Comparison of ENCODE assay signal across 14 cellular contexts in genomic region chr6:150765457-150765764, GRCh38.
A peak's percentile ranks its signal among the peaks of the same experiment; 100 is the strongest.
DNase-seq lines count a peak whose midpoint lies in the region; ATAC-seq and TF ChIP-seq lines count a peak whose summit lies in the region.
"Had no signal": no experiment of that assay in that cellular context is flagged by ENCODE, and none has a peak within 500 bp of the region (broad histone marks: within the 10 kb centered on the region; RNA-seq: fewer than 3 reads in every experiment).

No MANE protein-coding gene starts in this region.

- H3K9me3 Mint-ChIP-seq in natural killer cell: no peaks in the 10 kb centered on the region
- H3K9me3 Mint-ChIP-seq: activated CD4-positive, alpha-beta T cell treated with anti-CD3 and anti-CD28 coated beads, Interleukin-2, amount 10 ng/mL, durations not matched to agents 24 days and 14 days; natural killer cell treated with Interleukin-12 subunit alpha and Interleukin-12 subunit beta and Interleukin-15 and Interleukin-18, amount 100 ng/mL, for 72 hours had no signal

- ATAC-seq in GM18505 (IDR thresholded peaks at IDR 0.05; ENCODE audit: unreplicated experiment) (peak; percentile 92), GM21367 (IDR thresholded peaks at IDR 0.05; ENCODE audit: unreplicated experiment) (peak; percentile 87), HG03025 (IDR thresholded peaks at IDR 0.05; ENCODE audit: low FRiP score, unreplicated experiment) (peak; percentile 85), body of pancreas (no peak), natural killer cell (no peak)
- ATAC-seq: natural killer cell treated with Interleukin-12 subunit alpha and Interleukin-12 subunit beta and Interleukin-15 and Interleukin-18, amount 100 ng/mL, for 72 hours had no signal

- H3K4me3 ChIP-seq in SU-DHL-6 (ENCODE audit: insufficient read depth, low read length, poor library complexity, severe bottlenecking) (no peak overlapping the region), brain microvascular endothelial cell (ENCODE audit: low read depth, low read length) (no peak overlapping the region), body of pancreas (no peak overlapping the region)
- H3K4me3 ChIP-seq: BLaER1, SJSA1 had no signal

- H3F3A ChIP-seq in SU-DHL-6 (ENCODE audit: insufficient read depth): peaks cover 13% of the 10 kb centered on the region; the same call in 1 of the 2 replicates

- H3K79me2 ChIP-seq in SU-DHL-6 (ENCODE audit: insufficient read depth, low read length): no peaks in the 10 kb centered on the region

- H3K27me3 ChIP-seq in SU-DHL-6 (ENCODE audit: low read length): no peaks in the 10 kb centered on the region
- no peaks in the 10 kb centered on the region for H3K27me3 ChIP-seq in brain microvascular endothelial cell (replicated peaks)
- no peaks in the 10 kb centered on the region for H3K27me3 ChIP-seq in body of pancreas
- H3K27me3 ChIP-seq: BLaER1, SJSA1 had no signal

- peak overlapping the region; percentile 55 for H3K4me2 ChIP-seq in SU-DHL-6 (ENCODE audit: low read depth, low read length, poor library complexity, severe bottlenecking)
- H3K4me2 ChIP-seq: BLaER1 had no signal

- no peaks in the 10 kb centered on the region for H3K36me3 Mint-ChIP-seq in natural killer cell
- H3K36me3 Mint-ChIP-seq: activated naive CD8-positive, alpha-beta T cell; natural killer cell treated with Interleukin-12 subunit alpha and Interleukin-12 subunit beta and Interleukin-15 and Interleukin-18, amount 100 ng/mL, for 72 hours had no signal

- DNase-seq in brain microvascular endothelial cell (no peak), body of pancreas (no peak), retina (no peak), natural killer cell (no peak)
- DNase-seq: activated CD4-positive, alpha-beta T cell treated with anti-CD3 and anti-CD28 coated beads, Interleukin-2, amount 10 ng/mL, durations not matched to agents 24 days and 14 days; NCI-H2107 had no signal

- no peak overlapping the region for H2AFZ ChIP-seq in SU-DHL-6 (ENCODE audit: low read depth, low read length, severe bottlenecking)

- H3K9me3 ChIP-seq in SU-DHL-6 (ENCODE audit: insufficient read depth, low read length) (no peaks in the 10 kb centered on the region), body of pancreas (no peaks in the 10 kb centered on the region)
- H3K9me3 ChIP-seq: BLaER1, SJSA1 had no signal

- no peaks in the 10 kb centered on the region for H3K4me1 ChIP-seq in body of pancreas

- intact Hi-C loops in body of pancreas (cut with DNase I): no loop called here
- intact Hi-C loops in natural killer cell (cut with micrococcal nuclease): no loop called here

- H3K36me3 ChIP-seq in SU-DHL-6 (ENCODE audit: low read length) (no peaks in the 10 kb centered on the region), brain microvascular endothelial cell (replicated peaks) (no peaks in the 10 kb centered on the region), body of pancreas (replicated peaks in 1 of 2; ENCODE audit: insufficient read depth in 1 of 2, low read depth in 2 of 2) (no peaks in the 10 kb centered on the region)
- H3K36me3 ChIP-seq: BLaER1, SJSA1 had no signal

- no peak overlapping the region for H3K4me3 Mint-ChIP-seq in natural killer cell
- H3K4me3 Mint-ChIP-seq: activated CD4-positive, alpha-beta T cell treated with anti-CD3 and anti-CD28 coated beads, Interleukin-2, amount 10 ng/mL, durations not matched to agents 24 days and 14 days; activated naive CD8-positive, alpha-beta T cell; natural killer cell treated with Interleukin-12 subunit alpha and Interleukin-12 subunit beta and Interleukin-15 and Interleukin-18, amount 100 ng/mL, for 72 hours had no signal

- no peaks in the 10 kb centered on the region for H3K9me2 ChIP-seq in SU-DHL-6 (replicated peaks; ENCODE audit: insufficient read depth, low read length)

- no peak overlapping the region for H3K27ac Mint-ChIP-seq in natural killer cell
- H3K27ac Mint-ChIP-seq: activated CD4-positive, alpha-beta T cell treated with anti-CD3 and anti-CD28 coated beads, Interleukin-2, amount 10 ng/mL, durations not matched to agents 24 days and 14 days; activated naive CD8-positive, alpha-beta T cell; natural killer cell treated with Interleukin-12 subunit alpha and Interleukin-12 subunit beta and Interleukin-15 and Interleukin-18, amount 100 ng/mL, for 72 hours had no signal

- in situ Hi-C loops in brain microvascular endothelial cell (cut with HindIII; ENCODE audit: low pct_ligation_motif_present, low sequenced_read_pairs): no loop called here

- TF ChIP-seq CTCF in SU-DHL-6 (IDR thresholded peaks at IDR 0.05; ENCODE audit: insufficient read depth, low read length, poor library complexity, severe bottlenecking): no peak
- TF ChIP-seq CTCF in brain microvascular endothelial cell (IDR thresholded peaks at IDR 0.05; ENCODE audit: low read depth, low read length, missing control alignments): no peak
- TF ChIP-seq CTCF in body of pancreas (IDR thresholded peaks at IDR 0.05): no peak
- TF ChIP-seq CTCF in natural killer cell (IDR thresholded peaks at IDR 0.05): no peak

- peaks cover 0 to 7% of the 10 kb centered on the region in 2 donors for H3K27me3 Mint-ChIP-seq in natural killer cell (ENCODE audit: low read depth in 2 of 2)

- no peak for TF ChIP-seq POLR2A in GM18505 (IDR thresholded peaks at IDR 0.05; ENCODE audit: borderline replicate concordance, extremely low read depth, insufficient read depth, insufficient read length)
- TF ChIP-seq POLR2A in body of pancreas (IDR thresholded peaks at IDR 0.05): no peak

- WGBS in body of pancreas, 2 donors: 85 to 96% methylated on average over 3 of the region's 3 CpGs

- H3K9ac ChIP-seq in SU-DHL-6 (ENCODE audit: low read length): no peak overlapping the region
- H3K9ac ChIP-seq: BLaER1 had no signal

- H3K27ac ChIP-seq in SU-DHL-6 (ENCODE audit: low read depth, low read length): peak overlapping the region; percentile 64
- H3K27ac ChIP-seq in brain microvascular endothelial cell: no peak overlapping the region
- H3K27ac ChIP-seq in body of pancreas: no peak overlapping the region
- H3K27ac ChIP-seq: BLaER1, SJSA1 had no signal

- H4K20me1 ChIP-seq in SU-DHL-6 (ENCODE audit: low read depth, low read length): no peaks in the 10 kb centered on the region
- H4K20me1 ChIP-seq: BLaER1 had no signal

- no peaks in the 10 kb centered on the region for H3K4me1 Mint-ChIP-seq in natural killer cell
- H3K4me1 Mint-ChIP-seq: activated CD4-positive, alpha-beta T cell treated with anti-CD3 and anti-CD28 coated beads, Interleukin-2, amount 10 ng/mL, durations not matched to agents 24 days and 14 days had no signal

Comparison
In these comparisons a context has a peak if more than half of its experiments do, and no peak if none do; other contexts are left out.
1. ATAC-seq: peak in GM18505 (single experiment), GM21367 (single experiment) and HG03025 (single experiment); none in body of pancreas (single experiment) and natural killer cell (0 of 3).